Comparison of ENCODE assay signal across 26 cellular contexts in the genomic region with DNA sequence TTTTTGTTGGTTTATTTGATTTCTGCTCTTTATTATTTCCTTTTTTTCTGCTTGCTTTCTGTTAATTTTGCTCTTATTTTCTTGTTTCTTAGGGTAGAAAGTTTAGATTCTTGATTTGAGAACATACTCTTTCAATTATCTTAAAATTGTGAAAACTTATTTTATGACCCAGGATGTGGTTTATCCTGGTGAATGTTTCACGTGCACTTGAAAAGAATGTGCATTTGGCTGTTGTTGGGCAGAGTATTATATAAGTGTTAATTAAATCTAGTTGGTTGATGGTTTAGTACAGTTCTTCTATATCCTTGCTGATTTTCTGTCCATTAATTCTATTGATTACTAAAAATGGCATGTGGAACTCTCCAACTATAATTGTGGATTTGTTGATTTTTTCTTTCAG.
"Had no signal": no experiment of that assay in that cellular context is flagged by ENCODE, and none has a peak within 500 bp of the region (broad histone marks: within the 10 kb centered on the region; RNA-seq: fewer than 3 reads in every experiment).

No MANE protein-coding gene starts in this region.

- H3K27me3 Mint-ChIP-seq: effector memory CD8-positive, alpha-beta T cell had no signal

- H3K79me2 ChIP-seq: hepatocyte had no signal

- H2AFZ ChIP-seq: hepatocyte had no signal

- H3K36me3 ChIP-seq: esophagus squamous epithelium, gastroesophageal sphincter, heart left ventricle, left lung, lower lobe of right lung had no signal

- H3K4me3 Mint-ChIP-seq: dendritic cell treated with granulocyte-macrophage colony-stimulating factor and Interleukin-4, amounts not matched to agents 40 ng/mL and 50 ng/mL, for 4 days; effector memory CD8-positive, alpha-beta T cell; endodermal cell; immature natural killer cell; mesothelial cell of epicardium; naive B cell had no signal

- H3K4me1 Mint-ChIP-seq: endodermal cell had no signal

- H3K36me3 Mint-ChIP-seq: immature natural killer cell, mesothelial cell of epicardium, naive B cell had no signal

- H3K27me3 ChIP-seq: foreskin keratinocyte, gastroesophageal sphincter, hepatocyte, left lung had no signal

- H3K4me3 ChIP-seq: coronary artery, esophagus squamous epithelium, gastroesophageal sphincter, heart left ventricle, hepatocyte, left lung, lower lobe of right lung, mucosa of descending colon had no signal

- H3K27ac ChIP-seq: coronary artery, epithelial cell of prostate, esophagus squamous epithelium, foreskin keratinocyte, gastroesophageal sphincter, heart left ventricle, hepatocyte, left lung, lower lobe of right lung had no signal

- DNase-seq: effector CD8-positive, alpha-beta T cell; effector memory CD8-positive, alpha-beta T cell; endodermal cell; erythroblast; esophagus squamous epithelium; foreskin keratinocyte; heart left ventricle; hypothalamus; immature natural killer cell; islet precursor cell; kidney; kidney glomerular epithelial cell; left colon; left lung; left ventricle myocardium superior; lower lobe of right lung; mesenchymal stem cell; mucosa of descending colon; naive B cell had no signal

- H3K4me1 ChIP-seq: gastroesophageal sphincter, heart left ventricle, lower lobe of right lung had no signal

- H3K9me3 Mint-ChIP-seq: dendritic cell treated with granulocyte-macrophage colony-stimulating factor and Interleukin-4, amounts not matched to agents 40 ng/mL and 50 ng/mL, for 4 days; effector memory CD8-positive, alpha-beta T cell; immature natural killer cell had no signal

- H3K9me3 ChIP-seq: esophagus squamous epithelium, gastroesophageal sphincter, heart left ventricle, left lung, lower lobe of right lung, mucosa of descending colon had no signal

- ATAC-seq: effector memory CD8-positive, alpha-beta T cell; esophagus mucosa; foreskin keratinocyte; gastroesophageal sphincter; heart left ventricle; left colon; left lung; left ventricle myocardium superior; lower lobe of right lung; mucosa of descending colon had no signal

- H3K27ac Mint-ChIP-seq: dendritic cell treated with granulocyte-macrophage colony-stimulating factor and Interleukin-4, amounts not matched to agents 40 ng/mL and 50 ng/mL, for 4 days; effector memory CD8-positive, alpha-beta T cell; endodermal cell; immature natural killer cell; mesothelial cell of epicardium; naive B cell had no signal

- H3K4me2 ChIP-seq: hepatocyte had no signal
